Comparison of ENCODE assay signal across 2 cellular contexts in genomic region chr11:60922906-60923305, GRCh38.
TF ChIP-seq lines count a peak whose summit lies in the region.

No MANE protein-coding gene starts in this region.

TF ChIP-seq in endothelial cell of umbilical vein, 7 proteins besides CTCF, POLR2A, EP300 and RAD21:
- TF ChIP-seq MAX (IDR thresholded peaks at IDR 0.05; ENCODE audit: insufficient read depth, insufficient read length), result no peak
- no peak for TF ChIP-seq FOS (IDR thresholded peaks at IDR 0.05; ENCODE audit: borderline replicate concordance, insufficient read depth, low read length)
- TF ChIP-seq MYC (IDR thresholded peaks at IDR 0.05; ENCODE audit: low read depth, low read length), result no peak
- TF ChIP-seq EZH2 (IDR thresholded peaks at IDR 0.05; ENCODE audit: borderline replicate concordance, low read depth, low read length, severe bottlenecking), result no peak
- TF ChIP-seq JUN (IDR thresholded peaks at IDR 0.05; ENCODE audit: borderline replicate concordance, insufficient read depth, insufficient read length, low read depth), result no peak
- no peak for TF ChIP-seq GATA2 (IDR thresholded peaks at IDR 0.05; ENCODE audit: insufficient read depth, insufficient read length, low read depth, low read length)
- no peak for TF ChIP-seq POLR2AphosphoS5 (IDR thresholded peaks at IDR 0.05; ENCODE audit: insufficient read depth, low read depth, low read length)
TF ChIP-seq in endothelial cell of umbilical vein: peak in this region for 0.

TF ChIP-seq in WTC11, 78 proteins besides CTCF, POLR2A, EP300 and RAD21:
- TF ChIP-seq AFF4 (CRISPR knock-in tag; IDR thresholded peaks at IDR 0.05; ENCODE audit: borderline replicate concordance), result no peak
- no peak for TF ChIP-seq HMGA2 (CRISPR knock-in tag; IDR thresholded peaks at IDR 0.05)
- TF ChIP-seq ZNF219 (CRISPR knock-in tag; IDR thresholded peaks at IDR 0.05; ENCODE audit: borderline replicate concordance), result no peak
- TF ChIP-seq ATF1 (CRISPR knock-in tag; IDR thresholded peaks at IDR 0.05), result no peak
- TF ChIP-seq E2F5 (CRISPR knock-in tag; IDR thresholded peaks at IDR 0.05), result no peak
- TF ChIP-seq ZMAT4 (CRISPR knock-in tag; IDR thresholded peaks at IDR 0.05), result no peak
- no peak for TF ChIP-seq RELA (CRISPR knock-in tag; IDR thresholded peaks at IDR 0.05; ENCODE audit: borderline replicate concordance)
- no peak for TF ChIP-seq JAZF1 (CRISPR knock-in tag; IDR thresholded peaks at IDR 0.05)
